Comparison of ENCODE assay signal across 1 cellular context in the genomic region with DNA sequence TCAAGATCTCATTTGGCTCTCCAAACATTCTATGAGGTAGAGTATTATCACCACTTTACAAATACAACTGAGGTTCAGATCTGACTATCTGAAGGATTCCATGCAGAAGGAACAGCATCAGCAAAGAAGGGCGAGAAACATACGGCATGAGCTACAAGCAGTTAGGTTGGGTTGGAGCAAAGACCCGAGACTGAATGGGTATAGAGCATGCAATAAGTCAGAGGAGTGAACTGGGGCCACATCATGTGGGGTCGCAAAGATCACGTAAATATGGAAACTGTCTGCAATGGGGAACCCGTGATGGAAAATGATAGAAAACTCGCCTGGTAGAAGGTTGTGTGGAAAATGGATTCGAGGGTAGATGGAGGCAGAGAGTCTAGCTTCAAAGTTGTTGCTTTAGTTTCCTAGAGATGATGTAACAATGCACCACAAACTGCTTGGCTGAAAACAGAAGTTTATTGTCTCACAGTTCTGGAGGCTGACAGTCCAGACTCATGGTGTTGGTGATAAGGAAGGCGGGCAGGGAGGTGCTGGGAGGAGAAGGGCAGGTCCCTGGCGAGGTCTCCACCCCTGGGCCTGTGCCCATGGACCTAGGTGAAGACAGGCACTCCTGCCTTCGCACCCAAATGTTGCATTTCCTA.
TF ChIP-seq lines count a peak whose summit lies in the region.

No MANE protein-coding gene starts in this region.

TF ChIP-seq in K562, 482 proteins besides CTCF, POLR2A, EP300 and RAD21 (continued from another document and continues in another):
- TF ChIP-seq, protein P1, sequence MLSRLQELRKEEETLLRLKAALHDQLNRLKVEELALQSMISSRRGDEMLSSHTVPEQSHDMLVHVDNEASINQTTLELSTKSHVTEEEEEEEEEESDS (CRISPR knock-in tag; IDR thresholded peaks at IDR 0.05): no peak
- TF ChIP-seq FOXJ2 (tag; IDR thresholded peaks at IDR 0.05) (peak; percentile 82), ARNT (IDR thresholded peaks at IDR 0.05) (peak in 1 of 2 experiments; percentile 82; a peak in 2 of 4 replicates), MAZ (CRISPR knock-in tag; conservative IDR thresholded peaks at IDR 0.05 in 1 of 2, IDR thresholded peaks at IDR 0.05 in 1 of 2) (0 out of 4 replicates have a peak, but pooled peaks of 1 of the 2 experiments have one; percentile 49), BCOR (IDR thresholded peaks at IDR 0.05) (peak; percentile 50; the same call in 1 of the 2 replicates), ATF1 (CRISPR knock-in tag; IDR thresholded peaks at IDR 0.05) (no peak), ATF1 (tag; IDR thresholded peaks at IDR 0.05) (no peak; the same call in 1 of the 2 replicates), BRCA1 (IDR thresholded peaks at IDR 0.05) (no peak), BRCA1 (CRISPR knock-in tag; IDR thresholded peaks at IDR 0.05) (no peak), SPI1 (IDR thresholded peaks at IDR 0.05; ENCODE audit: borderline replicate concordance, low read depth, low read length) (no peak), BRD4 (IDR thresholded peaks at IDR 0.05) (no peak), NR4A1 (CRISPR knock-in tag; IDR thresholded peaks at IDR 0.05) (no peak), NR4A1 (tag; IDR thresholded peaks at IDR 0.05) (peak; percentile 50; the same call in 1 of the 2 replicates), ZNF23 (CRISPR knock-in tag; IDR thresholded peaks at IDR 0.05) (no peak), KLF6 (CRISPR knock-in tag; IDR thresholded peaks at IDR 0.05; ENCODE audit: borderline replicate concordance) (peak; percentile 49; the same call in 1 of the 2 replicates), SREBF1 (IDR thresholded peaks at IDR 0.05; ENCODE audit: borderline replicate concordance, low read depth, low read length) (no peak), HMGN3 (IDR thresholded peaks at IDR 0.05; ENCODE audit: borderline replicate concordance, extremely low read depth, insufficient read length, low read depth, low read length) (no peak), RFX7 (CRISPR knock-in tag; IDR thresholded peaks at IDR 0.05) (no peak), ZFP30 (CRISPR knock-in tag; IDR thresholded peaks at IDR 0.05; ENCODE audit: borderline replicate concordance) (no peak), HOXB6 (CRISPR knock-in tag; IDR thresholded peaks at IDR 0.05; ENCODE audit: borderline replicate concordance) (no peak), DNMT1 (IDR thresholded peaks at IDR 0.05) (no peak), LCOR (CRISPR knock-in tag; IDR thresholded peaks at IDR 0.05) (no peak), KHSRP (IDR thresholded peaks at IDR 0.05) (no peak), ZNF77 (CRISPR knock-in tag; IDR thresholded peaks at IDR 0.05) (no peak), FOXM1 (IDR thresholded peaks at IDR 0.05; ENCODE audit: low read depth) (no peak), FOXM1 (CRISPR knock-in tag; IDR thresholded peaks at IDR 0.05; ENCODE audit: low read depth) (no peak), MIER1 (IDR thresholded peaks at IDR 0.05; ENCODE audit: low read depth) (no peak)
- TF ChIP-seq, protein P2, sequence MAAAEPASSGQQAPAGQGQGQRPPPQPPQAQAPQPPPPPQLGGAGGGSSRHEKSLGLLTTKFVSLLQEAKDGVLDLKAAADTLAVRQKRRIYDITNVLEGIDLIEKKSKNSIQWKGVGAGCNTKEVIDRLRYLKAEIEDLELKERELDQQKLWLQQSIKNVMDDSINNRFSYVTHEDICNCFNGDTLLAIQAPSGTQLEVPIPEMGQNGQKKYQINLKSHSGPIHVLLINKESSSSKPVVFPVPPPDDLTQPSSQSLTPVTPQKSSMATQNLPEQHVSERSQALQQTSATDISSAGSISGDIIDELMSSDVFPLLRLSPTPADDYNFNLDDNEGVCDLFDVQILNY (CRISPR knock-in tag; IDR thresholded peaks at IDR 0.05): no peak
- TF ChIP-seq, protein P3, sequence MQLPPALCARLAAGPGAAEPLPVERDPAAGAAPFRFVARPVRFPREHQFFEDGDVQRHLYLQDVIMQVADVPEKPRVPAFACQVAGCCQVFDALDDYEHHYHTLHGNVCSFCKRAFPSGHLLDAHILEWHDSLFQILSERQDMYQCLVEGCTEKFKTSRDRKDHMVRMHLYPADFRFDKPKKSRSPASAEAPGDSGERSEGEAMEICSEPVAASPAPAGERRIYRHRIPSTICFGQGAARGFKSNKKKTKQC (CRISPR knock-in tag; IDR thresholded peaks at IDR 0.05): no peak
- TF ChIP-seq, protein P4, sequence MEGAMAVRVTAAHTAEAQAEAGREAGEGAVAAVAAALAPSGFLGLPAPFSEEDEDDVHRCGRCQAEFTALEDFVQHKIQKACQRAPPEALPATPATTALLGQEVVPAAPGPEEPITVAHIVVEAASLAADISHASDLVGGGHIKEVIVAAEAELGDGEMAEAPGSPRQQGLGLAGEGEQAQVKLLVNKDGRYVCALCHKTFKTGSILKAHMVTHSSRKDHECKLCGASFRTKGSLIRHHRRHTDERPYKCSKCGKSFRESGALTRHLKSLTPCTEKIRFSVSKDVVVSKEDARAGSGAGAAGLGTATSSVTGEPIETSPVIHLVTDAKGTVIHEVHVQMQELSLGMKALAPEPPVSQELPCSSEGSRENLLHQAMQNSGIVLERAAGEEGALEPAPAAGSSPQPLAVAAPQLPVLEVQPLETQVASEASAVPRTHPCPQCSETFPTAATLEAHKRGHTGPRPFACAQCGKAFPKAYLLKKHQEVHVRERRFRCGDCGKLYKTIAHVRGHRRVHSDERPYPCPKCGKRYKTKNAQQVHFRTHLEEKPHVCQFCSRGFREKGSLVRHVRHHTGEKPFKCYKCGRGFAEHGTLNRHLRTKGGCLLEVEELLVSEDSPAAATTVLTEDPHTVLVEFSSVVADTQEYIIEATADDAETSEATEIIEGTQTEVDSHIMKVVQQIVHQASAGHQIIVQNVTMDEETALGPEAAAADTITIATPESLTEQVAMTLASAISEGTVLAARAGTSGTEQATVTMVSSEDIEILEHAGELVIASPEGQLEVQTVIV (CRISPR knock-in tag; IDR thresholded peaks at IDR 0.05; ENCODE audit: borderline replicate concordance): no peak
- TF ChIP-seq, protein P5, sequence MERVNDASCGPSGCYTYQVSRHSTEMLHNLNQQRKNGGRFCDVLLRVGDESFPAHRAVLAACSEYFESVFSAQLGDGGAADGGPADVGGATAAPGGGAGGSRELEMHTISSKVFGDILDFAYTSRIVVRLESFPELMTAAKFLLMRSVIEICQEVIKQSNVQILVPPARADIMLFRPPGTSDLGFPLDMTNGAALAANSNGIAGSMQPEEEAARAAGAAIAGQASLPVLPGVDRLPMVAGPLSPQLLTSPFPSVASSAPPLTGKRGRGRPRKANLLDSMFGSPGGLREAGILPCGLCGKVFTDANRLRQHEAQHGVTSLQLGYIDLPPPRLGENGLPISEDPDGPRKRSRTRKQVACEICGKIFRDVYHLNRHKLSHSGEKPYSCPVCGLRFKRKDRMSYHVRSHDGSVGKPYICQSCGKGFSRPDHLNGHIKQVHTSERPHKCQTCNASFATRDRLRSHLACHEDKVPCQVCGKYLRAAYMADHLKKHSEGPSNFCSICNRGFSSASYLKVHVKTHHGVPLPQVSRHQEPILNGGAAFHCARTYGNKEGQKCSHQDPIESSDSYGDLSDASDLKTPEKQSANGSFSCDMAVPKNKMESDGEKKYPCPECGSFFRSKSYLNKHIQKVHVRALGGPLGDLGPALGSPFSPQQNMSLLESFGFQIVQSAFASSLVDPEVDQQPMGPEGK (CRISPR knock-in tag; IDR thresholded peaks at IDR 0.05; ENCODE audit: borderline replicate concordance): no peak
- TF ChIP-seq, protein P6, sequence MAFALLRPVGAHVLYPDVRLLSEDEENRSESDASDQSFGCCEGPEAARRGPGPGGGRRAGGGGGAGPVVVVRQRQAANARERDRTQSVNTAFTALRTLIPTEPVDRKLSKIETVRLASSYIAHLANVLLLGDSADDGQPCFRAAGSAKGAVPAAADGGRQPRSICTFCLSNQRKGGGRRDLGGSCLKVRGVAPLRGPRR (CRISPR knock-in tag; IDR thresholded peaks at IDR 0.05): no peak
- TF ChIP-seq, protein P7, sequence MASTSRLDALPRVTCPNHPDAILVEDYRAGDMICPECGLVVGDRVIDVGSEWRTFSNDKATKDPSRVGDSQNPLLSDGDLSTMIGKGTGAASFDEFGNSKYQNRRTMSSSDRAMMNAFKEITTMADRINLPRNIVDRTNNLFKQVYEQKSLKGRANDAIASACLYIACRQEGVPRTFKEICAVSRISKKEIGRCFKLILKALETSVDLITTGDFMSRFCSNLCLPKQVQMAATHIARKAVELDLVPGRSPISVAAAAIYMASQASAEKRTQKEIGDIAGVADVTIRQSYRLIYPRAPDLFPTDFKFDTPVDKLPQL (IDR thresholded peaks at IDR 0.05; ENCODE audit: extremely low read depth, insufficient read length): no peak
- TF ChIP-seq, protein P8, sequence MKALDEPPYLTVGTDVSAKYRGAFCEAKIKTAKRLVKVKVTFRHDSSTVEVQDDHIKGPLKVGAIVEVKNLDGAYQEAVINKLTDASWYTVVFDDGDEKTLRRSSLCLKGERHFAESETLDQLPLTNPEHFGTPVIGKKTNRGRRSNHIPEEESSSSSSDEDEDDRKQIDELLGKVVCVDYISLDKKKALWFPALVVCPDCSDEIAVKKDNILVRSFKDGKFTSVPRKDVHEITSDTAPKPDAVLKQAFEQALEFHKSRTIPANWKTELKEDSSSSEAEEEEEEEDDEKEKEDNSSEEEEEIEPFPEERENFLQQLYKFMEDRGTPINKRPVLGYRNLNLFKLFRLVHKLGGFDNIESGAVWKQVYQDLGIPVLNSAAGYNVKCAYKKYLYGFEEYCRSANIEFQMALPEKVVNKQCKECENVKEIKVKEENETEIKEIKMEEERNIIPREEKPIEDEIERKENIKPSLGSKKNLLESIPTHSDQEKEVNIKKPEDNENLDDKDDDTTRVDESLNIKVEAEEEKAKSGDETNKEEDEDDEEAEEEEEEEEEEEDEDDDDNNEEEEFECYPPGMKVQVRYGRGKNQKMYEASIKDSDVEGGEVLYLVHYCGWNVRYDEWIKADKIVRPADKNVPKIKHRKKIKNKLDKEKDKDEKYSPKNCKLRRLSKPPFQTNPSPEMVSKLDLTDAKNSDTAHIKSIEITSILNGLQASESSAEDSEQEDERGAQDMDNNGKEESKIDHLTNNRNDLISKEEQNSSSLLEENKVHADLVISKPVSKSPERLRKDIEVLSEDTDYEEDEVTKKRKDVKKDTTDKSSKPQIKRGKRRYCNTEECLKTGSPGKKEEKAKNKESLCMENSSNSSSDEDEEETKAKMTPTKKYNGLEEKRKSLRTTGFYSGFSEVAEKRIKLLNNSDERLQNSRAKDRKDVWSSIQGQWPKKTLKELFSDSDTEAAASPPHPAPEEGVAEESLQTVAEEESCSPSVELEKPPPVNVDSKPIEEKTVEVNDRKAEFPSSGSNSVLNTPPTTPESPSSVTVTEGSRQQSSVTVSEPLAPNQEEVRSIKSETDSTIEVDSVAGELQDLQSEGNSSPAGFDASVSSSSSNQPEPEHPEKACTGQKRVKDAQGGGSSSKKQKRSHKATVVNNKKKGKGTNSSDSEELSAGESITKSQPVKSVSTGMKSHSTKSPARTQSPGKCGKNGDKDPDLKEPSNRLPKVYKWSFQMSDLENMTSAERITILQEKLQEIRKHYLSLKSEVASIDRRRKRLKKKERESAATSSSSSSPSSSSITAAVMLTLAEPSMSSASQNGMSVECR (CRISPR knock-in tag; IDR thresholded peaks at IDR 0.05): no peak; the same call in 1 of the 2 replicates
- TF ChIP-seq, protein P9, sequence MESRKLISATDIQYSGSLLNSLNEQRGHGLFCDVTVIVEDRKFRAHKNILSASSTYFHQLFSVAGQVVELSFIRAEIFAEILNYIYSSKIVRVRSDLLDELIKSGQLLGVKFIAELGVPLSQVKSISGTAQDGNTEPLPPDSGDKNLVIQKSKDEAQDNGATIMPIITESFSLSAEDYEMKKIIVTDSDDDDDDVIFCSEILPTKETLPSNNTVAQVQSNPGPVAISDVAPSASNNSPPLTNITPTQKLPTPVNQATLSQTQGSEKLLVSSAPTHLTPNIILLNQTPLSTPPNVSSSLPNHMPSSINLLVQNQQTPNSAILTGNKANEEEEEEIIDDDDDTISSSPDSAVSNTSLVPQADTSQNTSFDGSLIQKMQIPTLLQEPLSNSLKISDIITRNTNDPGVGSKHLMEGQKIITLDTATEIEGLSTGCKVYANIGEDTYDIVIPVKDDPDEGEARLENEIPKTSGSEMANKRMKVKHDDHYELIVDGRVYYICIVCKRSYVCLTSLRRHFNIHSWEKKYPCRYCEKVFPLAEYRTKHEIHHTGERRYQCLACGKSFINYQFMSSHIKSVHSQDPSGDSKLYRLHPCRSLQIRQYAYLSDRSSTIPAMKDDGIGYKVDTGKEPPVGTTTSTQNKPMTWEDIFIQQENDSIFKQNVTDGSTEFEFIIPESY (CRISPR knock-in tag; IDR thresholded peaks at IDR 0.05): no peak
- TF ChIP-seq, protein P10, sequence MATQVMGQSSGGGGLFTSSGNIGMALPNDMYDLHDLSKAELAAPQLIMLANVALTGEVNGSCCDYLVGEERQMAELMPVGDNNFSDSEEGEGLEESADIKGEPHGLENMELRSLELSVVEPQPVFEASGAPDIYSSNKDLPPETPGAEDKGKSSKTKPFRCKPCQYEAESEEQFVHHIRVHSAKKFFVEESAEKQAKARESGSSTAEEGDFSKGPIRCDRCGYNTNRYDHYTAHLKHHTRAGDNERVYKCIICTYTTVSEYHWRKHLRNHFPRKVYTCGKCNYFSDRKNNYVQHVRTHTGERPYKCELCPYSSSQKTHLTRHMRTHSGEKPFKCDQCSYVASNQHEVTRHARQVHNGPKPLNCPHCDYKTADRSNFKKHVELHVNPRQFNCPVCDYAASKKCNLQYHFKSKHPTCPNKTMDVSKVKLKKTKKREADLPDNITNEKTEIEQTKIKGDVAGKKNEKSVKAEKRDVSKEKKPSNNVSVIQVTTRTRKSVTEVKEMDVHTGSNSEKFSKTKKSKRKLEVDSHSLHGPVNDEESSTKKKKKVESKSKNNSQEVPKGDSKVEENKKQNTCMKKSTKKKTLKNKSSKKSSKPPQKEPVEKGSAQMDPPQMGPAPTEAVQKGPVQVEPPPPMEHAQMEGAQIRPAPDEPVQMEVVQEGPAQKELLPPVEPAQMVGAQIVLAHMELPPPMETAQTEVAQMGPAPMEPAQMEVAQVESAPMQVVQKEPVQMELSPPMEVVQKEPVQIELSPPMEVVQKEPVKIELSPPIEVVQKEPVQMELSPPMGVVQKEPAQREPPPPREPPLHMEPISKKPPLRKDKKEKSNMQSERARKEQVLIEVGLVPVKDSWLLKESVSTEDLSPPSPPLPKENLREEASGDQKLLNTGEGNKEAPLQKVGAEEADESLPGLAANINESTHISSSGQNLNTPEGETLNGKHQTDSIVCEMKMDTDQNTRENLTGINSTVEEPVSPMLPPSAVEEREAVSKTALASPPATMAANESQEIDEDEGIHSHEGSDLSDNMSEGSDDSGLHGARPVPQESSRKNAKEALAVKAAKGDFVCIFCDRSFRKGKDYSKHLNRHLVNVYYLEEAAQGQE (CRISPR knock-in tag; IDR thresholded peaks at IDR 0.05; ENCODE audit: low read depth): no peak
- TF ChIP-seq, protein P11, sequence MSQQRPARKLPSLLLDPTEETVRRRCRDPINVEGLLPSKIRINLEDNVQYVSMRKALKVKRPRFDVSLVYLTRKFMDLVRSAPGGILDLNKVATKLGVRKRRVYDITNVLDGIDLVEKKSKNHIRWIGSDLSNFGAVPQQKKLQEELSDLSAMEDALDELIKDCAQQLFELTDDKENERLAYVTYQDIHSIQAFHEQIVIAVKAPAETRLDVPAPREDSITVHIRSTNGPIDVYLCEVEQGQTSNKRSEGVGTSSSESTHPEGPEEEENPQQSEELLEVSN (IDR thresholded peaks at IDR 0.05; ENCODE audit: borderline replicate concordance in 1 of 2, extremely low read depth in 1 of 2, insufficient read depth in 1 of 2, insufficient read length in 1 of 2, low read depth in 1 of 2, low read length in 1 of 2, poor library complexity in 1 of 2, severe bottlenecking in 1 of 2): no peak
